1 cellular context compared by ENCODE assay signal in the genomic region with DNA sequence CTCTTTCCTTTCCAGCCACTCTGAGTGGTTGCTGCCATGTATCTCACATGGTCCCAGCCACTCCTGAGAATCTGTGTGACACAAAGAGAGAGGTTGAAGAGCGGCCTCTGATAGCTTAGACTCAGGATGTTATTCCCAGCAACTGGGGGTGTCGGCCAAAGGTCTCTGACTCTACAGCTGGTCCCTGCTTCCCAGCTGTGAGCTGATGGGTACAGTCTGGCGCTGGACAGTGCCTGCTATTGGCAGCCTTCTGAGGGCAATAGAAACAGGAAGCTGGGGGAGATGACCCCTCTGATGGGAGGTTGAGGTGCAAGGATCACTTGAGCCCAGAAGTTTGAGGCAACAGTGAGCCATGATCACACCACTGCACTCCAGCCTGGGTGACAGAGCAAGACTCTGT.
TF ChIP-seq lines count a peak whose summit lies in the region.

No MANE protein-coding gene starts in this region.

TF ChIP-seq in IMR-90, 13 proteins besides CTCF, POLR2A, EP300 and RAD21 (continued from another document):
- TF ChIP-seq, protein P1, sequence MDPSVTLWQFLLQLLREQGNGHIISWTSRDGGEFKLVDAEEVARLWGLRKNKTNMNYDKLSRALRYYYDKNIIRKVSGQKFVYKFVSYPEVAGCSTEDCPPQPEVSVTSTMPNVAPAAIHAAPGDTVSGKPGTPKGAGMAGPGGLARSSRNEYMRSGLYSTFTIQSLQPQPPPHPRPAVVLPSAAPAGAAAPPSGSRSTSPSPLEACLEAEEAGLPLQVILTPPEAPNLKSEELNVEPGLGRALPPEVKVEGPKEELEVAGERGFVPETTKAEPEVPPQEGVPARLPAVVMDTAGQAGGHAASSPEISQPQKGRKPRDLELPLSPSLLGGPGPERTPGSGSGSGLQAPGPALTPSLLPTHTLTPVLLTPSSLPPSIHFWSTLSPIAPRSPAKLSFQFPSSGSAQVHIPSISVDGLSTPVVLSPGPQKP (IDR thresholded peaks at IDR 0.05; ENCODE audit: borderline replicate concordance, low read depth, low read length), result no peak
- TF ChIP-seq FOS (IDR thresholded peaks at IDR 0.05; ENCODE audit: low read depth, low read length), result no peak
- no peak for TF ChIP-seq NFE2L2 (IDR thresholded peaks at IDR 0.05; ENCODE audit: low read depth, low read length)
- TF ChIP-seq MAFK (IDR thresholded peaks at IDR 0.05; ENCODE audit: low read depth, low read length), result no peak
- TF ChIP-seq CHD1 (IDR thresholded peaks at IDR 0.05; ENCODE audit: low read depth, low read length), result no peak
- TF ChIP-seq BHLHE40 (IDR thresholded peaks at IDR 0.05; ENCODE audit: low read depth, low read length), result no peak
TF ChIP-seq in IMR-90: peak in this region for 0.
